Comparison of ENCODE assay signal across 2 cellular contexts in the genomic region with DNA sequence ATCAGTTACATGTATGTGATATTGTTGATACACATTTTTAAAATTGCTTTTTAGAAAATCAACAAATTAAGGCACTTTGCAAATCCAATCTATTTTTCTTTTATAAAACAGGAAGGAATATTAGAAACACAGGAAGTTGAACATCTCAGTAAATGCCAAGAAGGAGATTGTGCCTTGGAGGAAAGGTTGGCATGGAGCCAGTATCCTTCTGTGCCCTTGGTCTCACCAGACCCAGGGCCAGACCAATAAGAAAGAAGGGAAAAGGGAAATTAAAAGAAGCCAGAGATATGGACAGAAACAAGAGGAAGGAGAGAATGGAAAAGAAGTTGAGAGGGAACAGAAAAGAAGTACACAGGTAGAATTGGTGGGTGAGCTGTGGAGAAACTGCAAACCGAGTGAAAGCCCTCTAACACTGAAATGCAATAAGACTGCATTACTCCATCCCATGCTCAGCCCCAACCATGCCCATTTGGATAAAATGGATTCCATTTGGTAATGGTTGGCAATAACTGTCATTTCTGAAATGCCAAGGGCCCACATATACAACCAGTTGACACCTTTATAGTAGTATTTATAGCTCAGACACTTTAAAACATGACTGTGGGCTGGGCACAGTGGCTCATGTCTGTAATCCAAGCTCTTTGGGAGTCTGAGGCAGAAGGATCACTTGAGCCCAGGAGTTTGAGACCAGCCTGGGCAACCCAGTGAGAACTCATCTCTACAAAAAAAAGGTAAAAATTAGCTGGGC.
TF ChIP-seq lines count a peak whose summit lies in the region.

No MANE protein-coding gene starts in this region.

TF ChIP-seq in HEK293, 187 proteins besides CTCF, POLR2A, EP300 and RAD21 (continued from another document):
- TF ChIP-seq ZNF529 (tag by site-specific recombination; IDR thresholded peaks at IDR 0.05; ENCODE audit: insufficient replicate concordance) (no peak), GLIS2 (tag by site-specific recombination; IDR thresholded peaks at IDR 0.05) (no peak), TCF7L2 (IDR thresholded peaks at IDR 0.05; ENCODE audit: borderline replicate concordance, low read depth, low read length) (no peak), ZNF133 (tag by site-specific recombination; IDR thresholded peaks at IDR 0.05) (peak; percentile 84), ZNF777 (tag by site-specific recombination; IDR thresholded peaks at IDR 0.05; ENCODE audit: borderline replicate concordance) (no peak), ZNF146 (tag by site-specific recombination; IDR thresholded peaks at IDR 0.05) (0 out of 2 replicates have a peak, but pooled peaks have one; percentile 20), ZNF2 (tag by site-specific recombination; IDR thresholded peaks at IDR 0.05) (no peak)
- TF ChIP-seq, protein P1, sequence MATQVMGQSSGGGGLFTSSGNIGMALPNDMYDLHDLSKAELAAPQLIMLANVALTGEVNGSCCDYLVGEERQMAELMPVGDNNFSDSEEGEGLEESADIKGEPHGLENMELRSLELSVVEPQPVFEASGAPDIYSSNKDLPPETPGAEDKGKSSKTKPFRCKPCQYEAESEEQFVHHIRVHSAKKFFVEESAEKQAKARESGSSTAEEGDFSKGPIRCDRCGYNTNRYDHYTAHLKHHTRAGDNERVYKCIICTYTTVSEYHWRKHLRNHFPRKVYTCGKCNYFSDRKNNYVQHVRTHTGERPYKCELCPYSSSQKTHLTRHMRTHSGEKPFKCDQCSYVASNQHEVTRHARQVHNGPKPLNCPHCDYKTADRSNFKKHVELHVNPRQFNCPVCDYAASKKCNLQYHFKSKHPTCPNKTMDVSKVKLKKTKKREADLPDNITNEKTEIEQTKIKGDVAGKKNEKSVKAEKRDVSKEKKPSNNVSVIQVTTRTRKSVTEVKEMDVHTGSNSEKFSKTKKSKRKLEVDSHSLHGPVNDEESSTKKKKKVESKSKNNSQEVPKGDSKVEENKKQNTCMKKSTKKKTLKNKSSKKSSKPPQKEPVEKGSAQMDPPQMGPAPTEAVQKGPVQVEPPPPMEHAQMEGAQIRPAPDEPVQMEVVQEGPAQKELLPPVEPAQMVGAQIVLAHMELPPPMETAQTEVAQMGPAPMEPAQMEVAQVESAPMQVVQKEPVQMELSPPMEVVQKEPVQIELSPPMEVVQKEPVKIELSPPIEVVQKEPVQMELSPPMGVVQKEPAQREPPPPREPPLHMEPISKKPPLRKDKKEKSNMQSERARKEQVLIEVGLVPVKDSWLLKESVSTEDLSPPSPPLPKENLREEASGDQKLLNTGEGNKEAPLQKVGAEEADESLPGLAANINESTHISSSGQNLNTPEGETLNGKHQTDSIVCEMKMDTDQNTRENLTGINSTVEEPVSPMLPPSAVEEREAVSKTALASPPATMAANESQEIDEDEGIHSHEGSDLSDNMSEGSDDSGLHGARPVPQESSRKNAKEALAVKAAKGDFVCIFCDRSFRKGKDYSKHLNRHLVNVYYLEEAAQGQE (tag by site-specific recombination; IDR thresholded peaks at IDR 0.05): no peak

TF ChIP-seq in endothelial cell of umbilical vein, 7 proteins besides CTCF, POLR2A, EP300 and RAD21 (continued from another document):
- TF ChIP-seq FOS (IDR thresholded peaks at IDR 0.05; ENCODE audit: borderline replicate concordance, insufficient read depth, low read length): no peak
- TF ChIP-seq EZH2 (IDR thresholded peaks at IDR 0.05; ENCODE audit: borderline replicate concordance, low read depth, low read length, severe bottlenecking): no peak
- TF ChIP-seq GATA2 (IDR thresholded peaks at IDR 0.05; ENCODE audit: insufficient read depth, insufficient read length, low read depth, low read length): no peak
